24 cellular contexts compared by ENCODE assay signal in the genomic region with DNA sequence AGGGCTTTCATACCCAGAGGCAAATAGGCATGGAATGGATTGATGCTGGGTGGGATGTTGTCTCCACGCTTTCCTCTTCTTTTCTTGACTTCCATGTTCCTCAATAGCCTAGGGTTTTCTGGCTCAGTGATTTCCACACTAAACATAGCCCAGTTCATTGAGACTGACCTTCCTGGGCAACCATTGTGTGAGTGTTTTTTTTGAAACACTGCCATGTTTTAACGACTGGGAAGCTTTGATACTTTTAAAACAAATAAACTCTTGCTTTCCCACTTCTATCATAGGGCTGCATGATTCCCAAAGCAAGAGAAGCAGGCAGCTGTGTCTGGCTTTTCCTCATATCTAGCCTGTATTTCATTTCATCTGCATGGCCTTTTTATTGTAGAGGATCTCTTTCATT.
"Had no signal": no experiment of that assay in that cellular context is flagged by ENCODE, and none has a peak within 500 bp of the region (broad histone marks: within the 10 kb centered on the region; RNA-seq: fewer than 3 reads in every experiment).

No MANE protein-coding gene starts in this region.

- ATAC-seq: effector memory CD8-positive, alpha-beta T cell; esophagus mucosa; foreskin keratinocyte; gastrocnemius medialis; gastroesophageal sphincter; heart left ventricle; heart right ventricle had no signal

- H3K27ac ChIP-seq: colonic mucosa, coronary artery, dorsolateral prefrontal cortex, epithelial cell of prostate, esophagus muscularis mucosa, esophagus squamous epithelium, foreskin keratinocyte, gastrocnemius medialis, gastroesophageal sphincter, heart left ventricle, heart right ventricle had no signal

- H3K4me3 ChIP-seq: colonic mucosa, coronary artery, dorsolateral prefrontal cortex, esophagus muscularis mucosa, esophagus squamous epithelium, gastrocnemius medialis, gastroesophageal sphincter, heart left ventricle, heart right ventricle had no signal

- DNase-seq: colonic mucosa; cortex of kidney; dermis blood vessel endothelial cell; dorsolateral prefrontal cortex; effector CD4-positive, alpha-beta T cell; effector CD8-positive, alpha-beta T cell; effector memory CD4-positive, alpha-beta T cell; effector memory CD8-positive, alpha-beta T cell; endodermal cell; erythroblast; esophagus squamous epithelium; foreskin fibroblast; foreskin keratinocyte; foreskin melanocyte; gastrocnemius medialis; glutamatergic neuron; head of caudate nucleus; heart left ventricle; heart right ventricle had no signal
